Comparison of ENCODE assay signal across 12 cellular contexts in the genomic region with DNA sequence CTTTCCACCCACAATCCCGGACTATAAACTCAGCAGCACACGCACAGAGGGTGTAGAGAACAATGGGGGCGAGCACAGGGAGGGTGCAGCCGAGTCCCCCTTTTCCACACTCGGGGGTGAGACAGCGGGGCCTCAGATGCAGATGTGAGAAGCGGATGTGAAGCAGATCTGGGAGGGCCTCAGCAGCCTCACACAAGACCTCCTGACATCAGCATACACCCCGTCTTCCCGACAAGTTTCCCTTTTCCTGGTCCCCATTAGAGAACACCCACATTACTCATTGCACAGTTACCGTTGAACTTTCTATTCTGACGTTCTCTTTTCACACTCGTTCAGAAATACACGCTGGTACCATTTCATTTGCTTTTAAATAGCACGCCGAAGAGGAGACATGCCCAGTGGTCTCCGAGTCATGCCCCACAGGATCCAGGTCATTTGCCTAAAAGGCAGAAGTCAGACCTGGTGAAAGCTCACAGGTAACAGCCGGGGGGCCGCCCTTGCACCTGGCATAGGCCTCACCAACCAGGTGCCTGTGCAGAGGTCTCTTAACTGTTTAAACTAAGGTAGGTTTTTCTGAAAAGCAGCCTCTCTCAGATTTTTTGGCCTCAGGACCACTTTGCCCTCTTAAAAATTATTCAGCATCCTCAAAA.
DNase-seq lines count a peak whose midpoint lies in the region; ATAC-seq and TF ChIP-seq lines count a peak whose summit lies in the region.
"Had no signal": no experiment of that assay in that cellular context is flagged by ENCODE, and none has a peak within 500 bp of the region (broad histone marks: within the 10 kb centered on the region; RNA-seq: fewer than 3 reads in every experiment).

No MANE protein-coding gene starts in this region.

- no peak for DNase-seq in GM06990 (ENCODE audit: extremely low read depth, insufficient read length)
- DNase-seq in NK-92 (lab: John Stamatoyannopoulos, UW; ENCODE audit: unreplicated experiment), result no peak
- DNase-seq in type B pancreatic cell (ENCODE audit: extremely low spot score, unreplicated experiment), result no peak
- no peak for DNase-seq in SW 1271 (lab: John Stamatoyannopoulos, UW)
- DNase-seq: CD4-positive, alpha-beta memory T cell; NCI-H187 treated with DMSO at 0.1 percent for 48 hours had no signal

- H3K27ac Mint-ChIP-seq in dendritic cell treated with granulocyte-macrophage colony-stimulating factor and Interleukin-4, amounts not matched to agents 40 ng/mL and 50 ng/mL, for 4 days, result peak overlapping the region; percentile 1
- no peak overlapping the region for H3K27ac Mint-ChIP-seq in type B pancreatic cell
- H3K27ac Mint-ChIP-seq: CD4-positive, alpha-beta memory T cell had no signal

- H3K9me3 Mint-ChIP-seq in dendritic cell treated with granulocyte-macrophage colony-stimulating factor and Interleukin-4, amounts not matched to agents 40 ng/mL and 50 ng/mL, for 4 days, result no peaks in the 10 kb centered on the region
- H3K9me3 Mint-ChIP-seq in type B pancreatic cell, result peaks cover 5% of the 10 kb centered on the region

- H3K4me1 Mint-ChIP-seq in dendritic cell treated with granulocyte-macrophage colony-stimulating factor and Interleukin-4, amounts not matched to agents 40 ng/mL and 50 ng/mL, for 4 days (ENCODE audit: low read depth), result peaks cover 31% of the 10 kb centered on the region
- H3K4me1 Mint-ChIP-seq in type B pancreatic cell (ENCODE audit: unreplicated experiment), result peaks cover 25% of the 10 kb centered on the region

- no peak overlapping the region for H3K4me3 Mint-ChIP-seq in dendritic cell treated with granulocyte-macrophage colony-stimulating factor and Interleukin-4, amounts not matched to agents 40 ng/mL and 50 ng/mL, for 4 days
- no peak overlapping the region for H3K4me3 Mint-ChIP-seq in type B pancreatic cell
- H3K4me3 Mint-ChIP-seq: CD4-positive, alpha-beta memory T cell had no signal

- H3K27me3 ChIP-seq in GM06990 (replicated peaks; ENCODE audit: control insufficient read depth, insufficient read depth, low read length), result no peaks in the 10 kb centered on the region
- H3K27me3 ChIP-seq: neutrophil had no signal

- peaks cover 10% of the 10 kb centered on the region for H3K27me3 Mint-ChIP-seq in dendritic cell treated with granulocyte-macrophage colony-stimulating factor and Interleukin-4, amounts not matched to agents 40 ng/mL and 50 ng/mL, for 4 days
- no peaks in the 10 kb centered on the region for H3K27me3 Mint-ChIP-seq in type B pancreatic cell
- H3K27me3 Mint-ChIP-seq: CD4-positive, alpha-beta memory T cell had no signal

- no peaks in the 10 kb centered on the region for H3K36me3 ChIP-seq in GM06990 (ENCODE audit: control insufficient read depth, insufficient read depth, low read length)
- H3K36me3 ChIP-seq: neutrophil had no signal

- H3K36me3 Mint-ChIP-seq in dendritic cell treated with granulocyte-macrophage colony-stimulating factor and Interleukin-4, amounts not matched to agents 40 ng/mL and 50 ng/mL, for 4 days (ENCODE audit: low read depth), result no peaks in the 10 kb centered on the region
- no peaks in the 10 kb centered on the region for H3K36me3 Mint-ChIP-seq in type B pancreatic cell
- H3K36me3 Mint-ChIP-seq: CD4-positive, alpha-beta memory T cell had no signal

- intact Hi-C loops in dendritic cell treated with granulocyte-macrophage colony-stimulating factor and Interleukin-4, amounts not matched to agents 40 ng/mL and 50 ng/mL, for 4 days (cut with micrococcal nuclease), result no loop called here

- TF ChIP-seq CTCF in GM06990 (IDR thresholded peaks at IDR 0.05; ENCODE audit: insufficient read depth, low read length, poor library complexity, severe bottlenecking) (no peak), type B pancreatic cell (conservative IDR thresholded peaks at IDR 0.05) (no peak)

- H3K4me3 ChIP-seq in GM06990 (replicated peaks; ENCODE audit: low read depth, low read length), result peak overlapping the region; percentile 14

- peak; percentile 49 for ATAC-seq in GM19328 (IDR thresholded peaks at IDR 0.05; ENCODE audit: unreplicated experiment)
- peak; percentile 56 for ATAC-seq in HG03095 (IDR thresholded peaks at IDR 0.05; ENCODE audit: unreplicated experiment)
- ATAC-seq in HG02840 (IDR thresholded peaks at IDR 0.05; ENCODE audit: low FRiP score, unreplicated experiment), result no peak
- ATAC-seq: HepG2 had no signal
